In genomic region chr4:36582214-36582613, GRCh38 we compare ENCODE assay signal across 37 cellular contexts.
"Had no signal": no experiment of that assay in that cellular context is flagged by ENCODE, and none has a peak within 500 bp of the region (broad histone marks: within the 10 kb centered on the region; RNA-seq: fewer than 3 reads in every experiment).

No MANE protein-coding gene starts in this region.

- H3K4me3 Mint-ChIP-seq: activated B cell treated with CpG ODN at 0.5 μM for 24 hours; activated CD4-positive, alpha-beta memory T cell treated with anti-CD3 and anti-CD28 coated beads for 36 hours; activated CD4-positive, alpha-beta T cell treated with anti-CD3 and anti-CD28 coated beads, Interleukin-2, amount 10 ng/mL, durations not matched to agents 24 days and 14 days; activated CD8-positive, alpha-beta T cell treated with anti-CD3 and anti-CD28 coated beads for 36 hours; activated naive CD4-positive, alpha-beta T cell treated with anti-CD3 and anti-CD28 coated beads for 36 hours; activated naive CD8-positive, alpha-beta T cell treated with anti-CD3 and anti-CD28 coated beads for 36 hours; activated T-cell treated with anti-CD3 and anti-CD28 coated beads, Interleukin-2, amount 50 U/mL, for 4 hours; activated T-cell treated with anti-CD3 and anti-CD28 coated beads, Interleukin-2, amount 50 U/mL, for 72 hours; activated T-helper 1 cell treated with anti-CD3 and anti-CD28 coated beads, Interleukin-12 subunit alpha, Interleukin-12 subunit beta, Interleukin-2, Interleukin-4 antibody, amounts not matched to agents 30 ng/mL and 10 ng/mL and 1 ng/mL, durations not matched to agents 14 hours and 24 hours and 36 hours; activated T-helper 17 cell treated with anti-CD3 and anti-CD28 coated beads, Interleukin-2, amount 50 U/mL, for 72 hours; central memory CD8-positive, alpha-beta T cell; T-helper 1 cell treated with Interleukin-12 subunit alpha and Interleukin-12 subunit beta and Interleukin-4 antibody, amounts not matched to agents 30 μg/mL and 1 μg/mL, for 36 hours; T-helper 2 cell treated with Interferon-gamma antibody and Interleukin-4, amounts not matched to agents 5 μg/mL and 100 μg/mL, for 36 hours had no signal

- H3K27ac Mint-ChIP-seq: activated B cell treated with CpG ODN at 0.5 μM for 24 hours; activated CD4-positive, alpha-beta memory T cell treated with anti-CD3 and anti-CD28 coated beads for 36 hours; activated CD4-positive, alpha-beta T cell treated with anti-CD3 and anti-CD28 coated beads, Interleukin-2, amount 10 ng/mL, durations not matched to agents 24 days and 14 days; activated CD8-positive, alpha-beta T cell treated with anti-CD3 and anti-CD28 coated beads for 36 hours; activated naive CD4-positive, alpha-beta T cell treated with anti-CD3 and anti-CD28 coated beads for 36 hours; activated naive CD4-positive, alpha-beta T cell treated with anti-CD3 and anti-CD28 coated beads, Interleukin-2, amount 50 U/mL, for 72 hours; activated naive CD8-positive, alpha-beta T cell treated with anti-CD3 and anti-CD28 coated beads for 36 hours; activated T-cell treated with anti-CD3 and anti-CD28 coated beads, Interleukin-2, amount 50 U/mL, for 72 hours; activated T-helper 1 cell treated with anti-CD3 and anti-CD28 coated beads, Interleukin-12 subunit alpha, Interleukin-12 subunit beta, Interleukin-2, Interleukin-4 antibody, amounts not matched to agents 30 ng/mL and 10 ng/mL and 1 ng/mL, durations not matched to agents 14 hours and 24 hours and 36 hours; activated T-helper 17 cell treated with anti-CD3 and anti-CD28 coated beads, Interleukin-2, amount 50 U/mL, for 72 hours; T-helper 1 cell treated with Interleukin-12 subunit alpha and Interleukin-12 subunit beta and Interleukin-4 antibody, amounts not matched to agents 30 μg/mL and 1 μg/mL, for 36 hours; T-helper 2 cell treated with Interferon-gamma antibody and Interleukin-4, amounts not matched to agents 5 μg/mL and 100 μg/mL, for 36 hours had no signal

- H3K36me3 ChIP-seq: adrenal gland, brain microvascular endothelial cell had no signal

- H3K27me3 Mint-ChIP-seq: activated B cell treated with CpG ODN at 0.5 μM for 24 hours; activated CD4-positive, alpha-beta memory T cell treated with anti-CD3 and anti-CD28 coated beads for 36 hours; activated CD4-positive, alpha-beta T cell treated with anti-CD3 and anti-CD28 coated beads, Interleukin-2, amount 10 ng/mL, durations not matched to agents 24 days and 14 days; activated CD8-positive, alpha-beta T cell treated with anti-CD3 and anti-CD28 coated beads for 36 hours; activated naive CD8-positive, alpha-beta T cell treated with anti-CD3 and anti-CD28 coated beads for 36 hours; activated T-helper 17 cell treated with anti-CD3 and anti-CD28 coated beads, Interleukin-2, amount 50 U/mL, for 72 hours; central memory CD8-positive, alpha-beta T cell had no signal

- H3K4me1 ChIP-seq: adrenal gland, body of pancreas had no signal

- DNase-seq: activated B cell treated with CpG ODN at 0.5 μM for 24 hours; activated CD4-positive, alpha-beta memory T cell treated with anti-CD3 and anti-CD28 coated beads for 36 hours; activated CD4-positive, alpha-beta T cell treated with anti-CD3 and anti-CD28 coated beads for 4 hours; activated CD4-positive, alpha-beta T cell treated with anti-CD3 and anti-CD28 coated beads, Interleukin-2, amount 10 ng/mL, durations not matched to agents 24 days and 14 days; activated CD4-positive, alpha-beta T cell treated with anti-CD3 and anti-CD28 coated beads, Interleukin-2, amount 50 U/mL, for 1 hour; activated CD4-positive, alpha-beta T cell treated with anti-CD3 and anti-CD28 coated beads, Interleukin-2, amount 50 U/mL, for 4 hours; activated CD4-positive, CD25-positive, alpha-beta regulatory T cell treated with anti-CD3 and anti-CD28 coated beads, Interleukin-2, amount 50 U/mL, for 72 hours; activated CD8-positive, alpha-beta memory T cell treated with anti-CD3 and anti-CD28 coated beads, Interleukin-2, amount 50 U/mL, for 4 hours; activated CD8-positive, alpha-beta T cell treated with anti-CD3 and anti-CD28 coated beads for 36 hours; activated effector memory CD4-positive, alpha-beta T cell treated with anti-CD3 and anti-CD28 coated beads, Interleukin-2, amount 50 U/mL, for 16 hours; activated gamma-delta T cell treated with Interleukin-2 at 50 U/mL for 16 hours; activated naive CD4-positive, alpha-beta T cell; activated naive CD4-positive, alpha-beta T cell treated with anti-CD3 and anti-CD28 coated beads for 36 hours; activated naive CD4-positive, alpha-beta T cell treated with anti-CD3 and anti-CD28 coated beads, Interleukin-2, amount 50 U/mL, for 16 hours; activated naive CD8-positive, alpha-beta T cell treated with anti-CD3 and anti-CD28 coated beads for 36 hours; activated T-cell treated with anti-CD3 and anti-CD28 coated beads for 4 hours; activated T-cell treated with anti-CD3 and anti-CD28 coated beads, Interleukin-2, amount 50 U/mL, for 1 hour; activated T-cell treated with anti-CD3 and anti-CD28 coated beads, Interleukin-2, amount 50 U/mL, for 4 hours; activated T-cell treated with anti-CD3 and anti-CD28 coated beads, Interleukin-2, amount 50 U/mL, for 72 hours; adrenal gland; amniotic stem cell; aorta; body of pancreas; brain microvascular endothelial cell; cerebellar nuclear complex; T-helper 1 cell; T-helper 2 cell; T-helper 9 cell had no signal

- FAIRE-seq: astrocyte, TTC549 had no signal

- H3K9me3 Mint-ChIP-seq: activated B cell treated with CpG ODN at 0.5 μM for 24 hours; activated CD4-positive, alpha-beta memory T cell treated with anti-CD3 and anti-CD28 coated beads for 36 hours; activated CD4-positive, alpha-beta T cell treated with anti-CD3 and anti-CD28 coated beads, Interleukin-2, amount 10 ng/mL, durations not matched to agents 24 days and 14 days; activated CD8-positive, alpha-beta T cell treated with anti-CD3 and anti-CD28 coated beads for 36 hours; activated naive CD4-positive, alpha-beta T cell treated with anti-CD3 and anti-CD28 coated beads for 36 hours; activated T-cell treated with anti-CD3 and anti-CD28 coated beads, Interleukin-2, amount 50 U/mL, for 4 hours; activated T-helper 1 cell treated with anti-CD3 and anti-CD28 coated beads, Interleukin-12 subunit alpha, Interleukin-12 subunit beta, Interleukin-2, Interleukin-4 antibody, amounts not matched to agents 30 ng/mL and 10 ng/mL and 1 ng/mL, durations not matched to agents 14 hours and 24 hours and 36 hours; activated T-helper 17 cell treated with anti-CD3 and anti-CD28 coated beads, Interleukin-2, amount 50 U/mL, for 72 hours; central memory CD8-positive, alpha-beta T cell; T-helper 1 cell treated with Interleukin-12 subunit alpha and Interleukin-12 subunit beta and Interleukin-4 antibody, amounts not matched to agents 30 μg/mL and 1 μg/mL, for 36 hours; T-helper 2 cell treated with Interferon-gamma antibody and Interleukin-4, amounts not matched to agents 5 μg/mL and 100 μg/mL, for 36 hours had no signal

- H3K4me1 Mint-ChIP-seq: activated B cell treated with CpG ODN at 0.5 μM for 24 hours; activated CD4-positive, alpha-beta T cell treated with anti-CD3 and anti-CD28 coated beads, Interleukin-2, amount 10 ng/mL, durations not matched to agents 24 days and 14 days; activated naive CD8-positive, alpha-beta T cell treated with anti-CD3 and anti-CD28 coated beads for 36 hours; activated T-helper 17 cell treated with anti-CD3 and anti-CD28 coated beads, Interleukin-2, amount 50 U/mL, for 72 hours; central memory CD8-positive, alpha-beta T cell had no signal

- H3K27me3 ChIP-seq: adrenal gland, body of pancreas, brain microvascular endothelial cell had no signal

- H3K4me3 ChIP-seq: adrenal gland, body of pancreas had no signal

- H3K9me3 ChIP-seq: adrenal gland, body of pancreas had no signal

- H3K36me3 Mint-ChIP-seq: activated CD4-positive, alpha-beta memory T cell treated with anti-CD3 and anti-CD28 coated beads for 36 hours; activated naive CD4-positive, alpha-beta T cell treated with anti-CD3 and anti-CD28 coated beads, Interleukin-2, amount 50 U/mL, for 72 hours; activated naive CD8-positive, alpha-beta T cell treated with anti-CD3 and anti-CD28 coated beads for 36 hours had no signal

- H3K27ac ChIP-seq: adrenal gland, body of pancreas, brain microvascular endothelial cell, VCaP had no signal

- ATAC-seq: activated CD8-positive, alpha-beta T cell treated with anti-CD3 and anti-CD28 coated beads for 36 hours; activated naive CD4-positive, alpha-beta T cell treated with anti-CD3 and anti-CD28 coated beads, Interleukin-2, amount 50 U/mL, for 72 hours; activated T-cell treated with anti-CD3 and anti-CD28 coated beads, Interleukin-2, amount 50 U/mL, for 4 hours; activated T-cell treated with anti-CD3 and anti-CD28 coated beads, Interleukin-2, amount 50 U/mL, for 72 hours; activated T-helper 17 cell treated with anti-CD3 and anti-CD28 coated beads, Interleukin-2, amount 50 U/mL, for 72 hours; body of pancreas had no signal
